Comparison of ENCODE assay signal across 18 cellular contexts in genomic region chr7:24141876-24142509, GRCh38.
"Had no signal": no experiment of that assay in that cellular context is flagged by ENCODE, and none has a peak within 500 bp of the region (broad histone marks: within the 10 kb centered on the region; RNA-seq: fewer than 3 reads in every experiment).

No MANE protein-coding gene starts in this region.

- DNase-seq: activated CD4-positive, alpha-beta T cell treated with anti-CD3 and anti-CD28 coated beads, Interleukin-2, amount 10 ng/mL, durations not matched to agents 7 days and 5 days; activated CD4-positive, CD25-positive, alpha-beta regulatory T cell treated with anti-CD3 and anti-CD28 coated beads, Interleukin-2, amount 50 U/mL, for 72 hours; activated CD8-positive, alpha-beta memory T cell treated with anti-CD3 and anti-CD28 coated beads, Interleukin-2, amount 10 ng/mL, durations not matched to agents 7 days and 5 days; activated CD8-positive, alpha-beta T cell treated with anti-CD3 and anti-CD28 coated beads for 36 hours; activated effector memory CD4-positive, alpha-beta T cell treated with anti-CD3 and anti-CD28 coated beads, Interleukin-2, amount 50 U/mL, for 16 hours; activated naive CD4-positive, alpha-beta T cell treated with anti-CD3 and anti-CD28 coated beads, Interleukin-2, amount 10 ng/mL, durations not matched to agents 7 days and 5 days; activated T-cell treated with anti-CD3 and anti-CD28 coated beads for 4 hours; amygdala; occipital lobe; sigmoid colon; spleen; stimulated activated CD4-positive, alpha-beta T cell treated with anti-CD3 and anti-CD28 coated beads, Interleukin-4, amount 100 ng/mL, for 1 hour; stimulated activated naive CD4-positive, alpha-beta T cell; testis; trophoblast cell; uterus had no signal

- H3K4me2 ChIP-seq: hepatocyte had no signal

- H3K4me1 ChIP-seq: sigmoid colon, spleen, testis, uterus had no signal

- H3K27me3 ChIP-seq: hepatocyte, sigmoid colon, testis, uterus had no signal

- H3K4me3 ChIP-seq: hepatocyte, sigmoid colon, spleen, testis, uterus had no signal

- H3K9me3 ChIP-seq: sigmoid colon, spleen, testis, uterus had no signal

- H3K27ac ChIP-seq: hepatocyte, sigmoid colon, spleen, testis, uterus, VCaP had no signal

- H2AFZ ChIP-seq: hepatocyte had no signal

- H3K79me2 ChIP-seq: hepatocyte had no signal

- H3K36me3 ChIP-seq: sigmoid colon, spleen, uterus had no signal
